Comparison of ENCODE assay signal across 8 cellular contexts in the genomic region with DNA sequence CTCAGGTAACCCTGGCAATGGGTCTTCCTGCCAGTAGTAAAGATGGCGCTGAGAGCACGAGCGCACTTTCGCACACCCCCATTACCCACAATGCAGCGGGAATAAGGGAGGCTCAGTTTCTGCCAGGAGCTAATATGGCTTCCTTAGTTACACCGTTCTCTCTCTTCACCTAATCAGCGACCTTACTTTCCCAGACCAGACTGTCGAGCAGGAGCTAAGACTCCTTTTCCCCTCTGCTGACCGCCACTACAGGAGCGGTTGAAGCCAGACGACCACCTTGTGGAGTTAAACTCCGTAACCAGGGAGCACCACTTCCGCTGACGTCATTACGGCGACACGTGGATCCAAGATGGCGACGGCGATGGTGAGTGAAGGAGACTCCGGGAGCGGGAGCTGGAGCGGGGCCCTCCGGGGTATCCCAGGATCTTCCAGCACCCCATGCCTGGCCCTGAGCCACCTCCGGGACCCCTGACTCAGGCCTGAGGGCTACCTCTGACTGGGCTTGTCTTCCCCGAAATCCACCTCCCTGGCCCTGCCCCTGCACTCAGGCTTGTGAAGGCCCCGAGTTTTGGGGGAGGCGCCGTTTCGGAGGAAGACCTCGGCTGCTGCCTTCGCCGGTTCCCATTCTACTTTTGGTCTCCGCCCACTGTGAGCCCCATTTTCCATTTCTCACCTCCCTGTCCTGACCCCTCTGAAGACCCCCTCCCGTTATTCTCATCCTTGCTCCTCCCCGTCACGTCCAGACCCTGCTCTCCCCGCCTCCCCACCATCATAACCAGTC. TPM values are rescaled to one million over a fixed set of nuclear protein-coding genes. Genes with fewer than 3 reads are reported as not detected.
A peak's percentile ranks its signal among the peaks of the same experiment; 100 is the strongest.
DNase-seq lines count a peak whose midpoint lies in the region; ATAC-seq and TF ChIP-seq lines count a peak whose summit lies in the region.

A gene with protein sequence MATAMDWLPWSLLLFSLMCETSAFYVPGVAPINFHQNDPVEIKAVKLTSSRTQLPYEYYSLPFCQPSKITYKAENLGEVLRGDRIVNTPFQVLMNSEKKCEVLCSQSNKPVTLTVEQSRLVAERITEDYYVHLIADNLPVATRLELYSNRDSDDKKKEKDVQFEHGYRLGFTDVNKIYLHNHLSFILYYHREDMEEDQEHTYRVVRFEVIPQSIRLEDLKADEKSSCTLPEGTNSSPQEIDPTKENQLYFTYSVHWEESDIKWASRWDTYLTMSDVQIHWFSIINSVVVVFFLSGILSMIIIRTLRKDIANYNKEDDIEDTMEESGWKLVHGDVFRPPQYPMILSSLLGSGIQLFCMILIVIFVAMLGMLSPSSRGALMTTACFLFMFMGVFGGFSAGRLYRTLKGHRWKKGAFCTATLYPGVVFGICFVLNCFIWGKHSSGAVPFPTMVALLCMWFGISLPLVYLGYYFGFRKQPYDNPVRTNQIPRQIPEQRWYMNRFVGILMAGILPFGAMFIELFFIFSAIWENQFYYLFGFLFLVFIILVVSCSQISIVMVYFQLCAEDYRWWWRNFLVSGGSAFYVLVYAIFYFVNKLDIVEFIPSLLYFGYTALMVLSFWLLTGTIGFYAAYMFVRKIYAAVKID (plus strand): TSS at position 323 of the 781 bp plus-strand sequence. CDS start 27 bp downstream, at position 350.

- H3K4me1 ChIP-seq in RWPE2 (ENCODE audit: insufficient read depth, poor library complexity, severe bottlenecking), result peaks cover 10% of the 10 kb centered on the region

- peaks cover 24 to 38% of the 10 kb centered on the region in 2 donors for H3K4me1 Mint-ChIP-seq in natural killer cell

- peak within 1 kb of the TSS; percentile 68 for H3K4me3 ChIP-seq in RWPE2 (ENCODE audit: severe bottlenecking)

- peak within 1 kb of the TSS; percentile 77 for H3K27ac ChIP-seq in RWPE2 (ENCODE audit: poor library complexity, severe bottlenecking)

- H3K27me3 ChIP-seq in RWPE2 (ENCODE audit: insufficient read depth, poor library complexity, severe bottlenecking), result no peaks in the 10 kb centered on the region

- H3K9me3 ChIP-seq in RWPE2 (ENCODE audit: severe bottlenecking), result no peaks in the 10 kb centered on the region

- peak within 1 kb of the TSS; percentile 98 to 99 for H3K27ac Mint-ChIP-seq in natural killer cell

- peak; percentile 93 for DNase-seq in EH (ENCODE audit: low read depth)
- DNase-seq in H4 (ENCODE audit: low spot score), result peak; percentile 94
- DNase-seq in LoVo (ENCODE audit: low spot score), result peak; percentile 95
- peak; percentile 98 for DNase-seq in RWPE2 (ENCODE audit: low spot score)
- peak; percentile 78 for DNase-seq in activated T-helper 9 cell treated with anti-CD3 and anti-CD28 coated beads, Interleukin-2, amount 50 U/mL, for 16 hours (ENCODE audit: low read depth)
- peak; percentile 96 for DNase-seq in fibroblast of peridontal ligament (ENCODE audit: extremely low read depth)
- DNase-seq in natural killer cell, result peak; percentile 89
- peak; percentile 90 for DNase-seq in stimulated activated naive CD4-positive, alpha-beta T cell treated with Interleukin-2 at 50 U/mL for 16 hours (lab: John Stamatoyannopoulos, UW)

- peak; percentile 78 for ATAC-seq in RWPE2 (ENCODE audit: low read depth)
- ATAC-seq in natural killer cell, result peak; percentile 90 to 94 (median 92)

- H3K9me3 Mint-ChIP-seq in natural killer cell, result no peaks in the 10 kb centered on the region

- intact Hi-C loops in natural killer cell (cut with micrococcal nuclease), result loop anchor here (1.0 kb wide), 1 partner anchor 98 kb away; the partner anchor contains the start of genes PLAGL2 and POFUT1

- TF ChIP-seq CTCF in RWPE2 (IDR thresholded peaks at IDR 0.05; ENCODE audit: poor library complexity, severe bottlenecking) (no peak), natural killer cell (IDR thresholded peaks at IDR 0.05) (no peak)

- H3K4me3 Mint-ChIP-seq in natural killer cell, result peak within 1 kb of the TSS; percentile 92

- H3K27me3 Mint-ChIP-seq in natural killer cell (ENCODE audit: low read depth in 2 of 2), result no peaks in the 10 kb centered on the region

- peaks cover 26% of the 10 kb centered on the region for H3K36me3 ChIP-seq in RWPE2 (ENCODE audit: low read depth)

- no peaks in the 10 kb centered on the region for H3K36me3 Mint-ChIP-seq in natural killer cell

RNA-seq across cellular contexts. Expression of the gene that starts here (rescaled TPM):
- total RNA-seq in H4 (2014; rRNA removed; shearing (Covaris generic)), result 30.5 and 39.7 TPM in 2 replicates
- total RNA-seq in natural killer cell, result 10 to 100 TPM; 35.8 to 42.8 (median 41.2) TPM

Comparison
In these comparisons a context has a peak if more than half of its experiments do, and no peak if none do; other contexts are left out.
1. Peak in every context shown above with its lines: DNase-seq, ATAC-seq, H3K4me3 ChIP-seq and H3K27ac ChIP-seq.